Comparison of ENCODE assay signal across 1 cellular context in the genomic region with DNA sequence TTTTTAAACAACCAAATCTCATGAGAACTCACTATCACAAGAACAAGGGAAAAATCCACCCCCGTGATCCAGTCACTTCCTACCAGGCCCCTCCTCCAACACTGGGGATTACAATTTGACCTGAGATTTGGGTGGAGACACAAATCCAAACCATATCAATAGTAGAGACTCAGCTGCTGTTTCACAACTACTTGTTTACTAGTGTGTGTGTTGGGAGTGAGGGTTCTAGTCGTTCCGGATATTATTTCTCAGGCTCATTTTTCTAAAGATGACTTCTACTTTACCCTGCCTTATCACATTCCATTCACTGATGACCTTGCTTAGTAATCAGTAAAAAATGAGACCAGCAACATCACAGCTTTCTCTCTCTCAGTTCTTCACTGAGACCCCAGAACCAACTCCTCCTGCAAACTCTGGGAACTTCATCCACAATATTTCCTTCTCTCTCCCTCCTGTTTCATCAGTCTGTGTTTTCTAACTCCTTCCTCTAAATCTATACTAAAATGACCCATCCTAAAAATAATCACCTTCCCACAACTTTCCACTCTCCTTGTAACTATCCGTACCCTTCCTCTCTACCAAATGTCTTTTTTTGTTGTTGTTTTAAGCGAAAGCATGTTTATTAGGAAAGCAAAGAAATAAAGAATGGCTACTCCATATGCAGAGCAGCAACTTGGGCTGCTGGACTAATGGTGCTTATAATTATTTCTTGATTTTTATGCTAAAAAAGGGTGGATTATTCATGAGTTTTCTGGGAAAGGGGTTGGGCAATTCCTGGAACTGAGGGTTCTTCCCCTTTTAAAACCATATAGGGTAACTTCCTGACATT.
A peak's percentile ranks its signal among the peaks of the same experiment; 100 is the strongest.
TF ChIP-seq lines count a peak whose summit lies in the region.

No MANE protein-coding gene starts in this region.

TF ChIP-seq in HepG2, 621 proteins besides CTCF, POLR2A, EP300 and RAD21 (continued from another document):
- TF ChIP-seq, protein P1, sequence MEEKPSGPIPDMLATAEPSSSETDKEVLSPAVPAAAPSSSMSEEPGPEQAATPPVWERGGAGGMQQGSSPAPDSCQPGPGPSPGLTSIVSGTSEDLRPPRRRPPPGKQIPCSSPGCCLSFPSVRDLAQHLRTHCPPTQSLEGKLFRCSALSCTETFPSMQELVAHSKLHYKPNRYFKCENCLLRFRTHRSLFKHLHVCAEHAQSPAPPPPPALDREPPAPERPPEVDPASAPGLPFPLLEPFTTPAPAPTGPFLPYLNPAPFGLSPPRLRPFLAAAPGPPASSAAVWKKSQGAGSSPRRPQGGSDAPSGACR (CRISPR knock-in tag; IDR thresholded peaks at IDR 0.05): no peak
- TF ChIP-seq, protein P2, sequence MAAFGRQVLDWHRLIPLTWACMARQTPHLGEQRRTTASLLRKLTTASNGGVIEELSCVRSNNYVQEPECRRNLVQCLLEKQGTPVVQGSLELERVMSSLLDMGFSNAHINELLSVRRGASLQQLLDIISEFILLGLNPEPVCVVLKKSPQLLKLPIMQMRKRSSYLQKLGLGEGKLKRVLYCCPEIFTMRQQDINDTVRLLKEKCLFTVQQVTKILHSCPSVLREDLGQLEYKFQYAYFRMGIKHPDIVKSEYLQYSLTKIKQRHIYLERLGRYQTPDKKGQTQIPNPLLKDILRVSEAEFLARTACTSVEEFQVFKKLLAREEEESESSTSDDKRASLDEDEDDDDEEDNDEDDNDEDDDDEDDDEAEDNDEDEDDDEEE (CRISPR knock-in tag; IDR thresholded peaks at IDR 0.05): no peak
- TF ChIP-seq ZNF816 (CRISPR knock-in tag; IDR thresholded peaks at IDR 0.05; ENCODE audit: borderline replicate concordance) (no peak), GFI1 (CRISPR knock-in tag; IDR thresholded peaks at IDR 0.05; ENCODE audit: borderline replicate concordance) (no peak), HDAC6 (IDR thresholded peaks at IDR 0.05; ENCODE audit: low read depth, low read length) (no peak), RXRA (CRISPR knock-in tag; IDR thresholded peaks at IDR 0.05) (no peak), CHCHD3 (CRISPR knock-in tag; IDR thresholded peaks at IDR 0.05) (no peak), ZNF20 (CRISPR knock-in tag; IDR thresholded peaks at IDR 0.05) (no peak), ZFP36L2 (CRISPR knock-in tag; IDR thresholded peaks at IDR 0.05) (no peak), SAFB2 (CRISPR knock-in tag; IDR thresholded peaks at IDR 0.05; ENCODE audit: borderline replicate concordance, low read depth) (no peak), BHLHE40 (IDR thresholded peaks at IDR 0.05; ENCODE audit: low read length) (no peak), SSRP1 (CRISPR knock-in tag; IDR thresholded peaks at IDR 0.05) (no peak), GATAD2A (CRISPR knock-in tag; IDR thresholded peaks at IDR 0.05) (peak; percentile 64), KMT2A (CRISPR knock-in tag; IDR thresholded peaks at IDR 0.05) (no peak), AGO1 (IDR thresholded peaks at IDR 0.05; ENCODE audit: low read depth, low read length, poor library complexity, severe bottlenecking) (no peak)
- TF ChIP-seq, protein P3, sequence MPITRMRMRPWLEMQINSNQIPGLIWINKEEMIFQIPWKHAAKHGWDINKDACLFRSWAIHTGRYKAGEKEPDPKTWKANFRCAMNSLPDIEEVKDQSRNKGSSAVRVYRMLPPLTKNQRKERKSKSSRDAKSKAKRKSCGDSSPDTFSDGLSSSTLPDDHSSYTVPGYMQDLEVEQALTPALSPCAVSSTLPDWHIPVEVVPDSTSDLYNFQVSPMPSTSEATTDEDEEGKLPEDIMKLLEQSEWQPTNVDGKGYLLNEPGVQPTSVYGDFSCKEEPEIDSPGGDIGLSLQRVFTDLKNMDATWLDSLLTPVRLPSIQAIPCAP (CRISPR knock-in tag; IDR thresholded peaks at IDR 0.05; ENCODE audit: low read depth): no peak
- TF ChIP-seq, protein P4, sequence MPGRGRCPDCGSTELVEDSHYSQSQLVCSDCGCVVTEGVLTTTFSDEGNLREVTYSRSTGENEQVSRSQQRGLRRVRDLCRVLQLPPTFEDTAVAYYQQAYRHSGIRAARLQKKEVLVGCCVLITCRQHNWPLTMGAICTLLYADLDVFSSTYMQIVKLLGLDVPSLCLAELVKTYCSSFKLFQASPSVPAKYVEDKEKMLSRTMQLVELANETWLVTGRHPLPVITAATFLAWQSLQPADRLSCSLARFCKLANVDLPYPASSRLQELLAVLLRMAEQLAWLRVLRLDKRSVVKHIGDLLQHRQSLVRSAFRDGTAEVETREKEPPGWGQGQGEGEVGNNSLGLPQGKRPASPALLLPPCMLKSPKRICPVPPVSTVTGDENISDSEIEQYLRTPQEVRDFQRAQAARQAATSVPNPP (CRISPR knock-in tag; IDR thresholded peaks at IDR 0.05): no peak
- TF ChIP-seq, protein P5, sequence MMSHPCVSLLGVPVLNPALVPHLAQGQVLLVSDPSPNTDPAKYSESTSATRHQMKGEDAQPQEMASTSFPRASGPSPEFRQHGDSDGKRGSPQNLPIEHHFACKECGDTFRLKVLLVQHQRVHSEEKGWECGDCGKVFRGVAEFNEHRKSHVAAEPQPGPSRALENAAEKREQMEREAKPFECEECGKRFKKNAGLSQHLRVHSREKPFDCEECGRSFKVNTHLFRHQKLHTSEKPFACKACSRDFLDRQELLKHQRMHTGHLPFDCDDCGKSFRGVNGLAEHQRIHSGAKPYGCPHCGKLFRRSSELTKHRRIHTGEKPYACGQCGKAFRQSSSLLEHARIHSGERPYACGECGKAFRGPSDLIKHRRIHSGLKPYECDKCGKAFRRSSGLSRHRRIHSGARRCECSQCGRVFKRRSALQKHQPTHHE (CRISPR knock-in tag; IDR thresholded peaks at IDR 0.05; ENCODE audit: borderline replicate concordance): no peak
- TF ChIP-seq, protein P6, sequence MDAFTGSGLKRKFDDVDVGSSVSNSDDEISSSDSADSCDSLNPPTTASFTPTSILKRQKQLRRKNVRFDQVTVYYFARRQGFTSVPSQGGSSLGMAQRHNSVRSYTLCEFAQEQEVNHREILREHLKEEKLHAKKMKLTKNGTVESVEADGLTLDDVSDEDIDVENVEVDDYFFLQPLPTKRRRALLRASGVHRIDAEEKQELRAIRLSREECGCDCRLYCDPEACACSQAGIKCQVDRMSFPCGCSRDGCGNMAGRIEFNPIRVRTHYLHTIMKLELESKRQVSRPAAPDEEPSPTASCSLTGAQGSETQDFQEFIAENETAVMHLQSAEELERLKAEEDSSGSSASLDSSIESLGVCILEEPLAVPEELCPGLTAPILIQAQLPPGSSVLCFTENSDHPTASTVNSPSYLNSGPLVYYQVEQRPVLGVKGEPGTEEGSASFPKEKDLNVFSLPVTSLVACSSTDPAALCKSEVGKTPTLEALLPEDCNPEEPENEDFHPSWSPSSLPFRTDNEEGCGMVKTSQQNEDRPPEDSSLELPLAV (CRISPR knock-in tag; conservative IDR thresholded peaks at IDR 0.05; ENCODE audit: low read depth): no peak
- TF ChIP-seq, protein P7, sequence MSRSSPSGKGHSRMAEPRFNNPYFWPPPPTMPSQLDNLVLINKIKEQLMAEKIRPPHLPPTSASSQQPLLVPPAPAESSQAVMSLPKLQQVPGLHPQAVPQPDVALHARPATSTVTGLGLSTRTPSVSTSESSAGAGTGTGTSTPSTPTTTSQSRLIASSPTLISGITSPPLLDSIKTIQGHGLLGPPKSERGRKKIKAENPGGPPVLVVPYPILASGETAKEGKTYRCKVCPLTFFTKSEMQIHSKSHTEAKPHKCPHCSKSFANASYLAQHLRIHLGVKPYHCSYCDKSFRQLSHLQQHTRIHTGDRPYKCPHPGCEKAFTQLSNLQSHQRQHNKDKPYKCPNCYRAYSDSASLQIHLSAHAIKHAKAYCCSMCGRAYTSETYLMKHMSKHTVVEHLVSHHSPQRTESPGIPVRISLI (CRISPR knock-in tag; IDR thresholded peaks at IDR 0.05; ENCODE audit: borderline replicate concordance): no peak
